In genomic region chr3:139540686-139541085, GRCh38 we compare ENCODE assay signal across 1 cellular context.
TF ChIP-seq lines count a peak whose summit lies in the region.

No MANE protein-coding gene starts in this region.

TF ChIP-seq in WTC11, 78 proteins besides CTCF, POLR2A, EP300 and RAD21 (continued from another document):
- TF ChIP-seq ZNF532 (CRISPR knock-in tag; IDR thresholded peaks at IDR 0.05; ENCODE audit: borderline replicate concordance) (no peak), OVOL2 (CRISPR knock-in tag; IDR thresholded peaks at IDR 0.05; ENCODE audit: borderline replicate concordance) (no peak), PRRX2 (CRISPR knock-in tag; IDR thresholded peaks at IDR 0.05) (no peak), TP53 (CRISPR knock-in tag; IDR thresholded peaks at IDR 0.05) (no peak), ATF2 (CRISPR knock-in tag; IDR thresholded peaks at IDR 0.05; ENCODE audit: borderline replicate concordance, low read depth) (no peak), ZNF396 (CRISPR knock-in tag; IDR thresholded peaks at IDR 0.05; ENCODE audit: borderline replicate concordance) (no peak)
